ENCODE assay signal across 16 cellular contexts in genomic region chr7:69399038-69399800, GRCh38.
A peak's percentile ranks its signal among the peaks of the same experiment; 100 is the strongest.
DNase-seq lines count a peak whose midpoint lies in the region; ATAC-seq and TF ChIP-seq lines count a peak whose summit lies in the region.
"Had no signal": no experiment of that assay in that cellular context is flagged by ENCODE, and none has a peak within 500 bp of the region (broad histone marks: within the 10 kb centered on the region; RNA-seq: fewer than 3 reads in every experiment).

No MANE protein-coding gene starts in this region.

- no peaks in the 10 kb centered on the region for H3K9me3 ChIP-seq in HUES64 (ENCODE audit: insufficient read depth, low read depth, low read length)
- H3K9me3 ChIP-seq: psoas muscle, thoracic aorta had no signal

- H3K27me3 Mint-ChIP-seq in T-helper 2 cell treated with Interferon-gamma antibody and Interleukin-4, amounts not matched to agents 5 μg/mL and 100 μg/mL, for 36 hours (ENCODE audit: low read depth): no peaks in the 10 kb centered on the region
- H3K27me3 Mint-ChIP-seq: activated naive CD4-positive, alpha-beta T cell treated with anti-CD3 and anti-CD28 coated beads, Interleukin-2, amount 10 ng/mL, durations not matched to agents 7 days and 5 days had no signal

- peak overlapping the region; percentile 22 for H2BK5ac ChIP-seq in mesendoderm (ENCODE audit: low read length)

- no peak overlapping the region for H3K4me3 Mint-ChIP-seq in T-helper 2 cell treated with Interferon-gamma antibody and Interleukin-4, amounts not matched to agents 5 μg/mL and 100 μg/mL, for 36 hours
- H3K4me3 Mint-ChIP-seq: activated naive CD4-positive, alpha-beta T cell treated with anti-CD3 and anti-CD28 coated beads, Interleukin-2, amount 10 ng/mL, durations not matched to agents 7 days and 5 days had no signal

- peak overlapping the region; percentile 26 for H3K56ac ChIP-seq in mesendoderm (ENCODE audit: low read length)

- peak; percentile 9 for DNase-seq in AG08396 (ENCODE audit: low spot score)
- DNase-seq in choroid plexus epithelial cell (ENCODE audit: low read depth): peak; percentile 13
- DNase-seq in mesendoderm: peak; percentile 95
- DNase-seq in T-helper 2 cell treated with Interferon-gamma antibody and Interleukin-4, amounts not matched to agents 5 μg/mL and 100 μg/mL, for 36 hours (ENCODE audit: low spot score): no peak
- no peak for DNase-seq in COR-L47 (lab: John Stamatoyannopoulos, UW)
- no peak for DNase-seq in NCI-H2196 (lab: John Stamatoyannopoulos, UW; ENCODE audit: unreplicated experiment)
- DNase-seq: activated CD4-positive, alpha-beta T cell treated with anti-CD3 and anti-CD28 coated beads, Interleukin-2, amount 50 U/mL, for 4 hours; activated naive CD4-positive, alpha-beta T cell treated with anti-CD3 and anti-CD28 coated beads, Interleukin-2, amount 10 ng/mL, durations not matched to agents 7 days and 5 days; Kasumi-1; psoas muscle; stimulated activated CD4-positive, alpha-beta T cell treated with anti-CD3 and anti-CD28 coated beads, Interleukin-4, amount 100 ng/mL, for 4 hours; SW 1271 had no signal

- no peak overlapping the region for H3K4ac ChIP-seq in mesendoderm (ENCODE audit: low read depth, low read length)

- no peak overlapping the region for H2BK120ac ChIP-seq in mesendoderm (ENCODE audit: low read depth, low read length)

- no peak overlapping the region for H2BK15ac ChIP-seq in mesendoderm (replicated peaks; ENCODE audit: low read depth)

- no peak for TF ChIP-seq CTCF in choroid plexus epithelial cell (conservative IDR thresholded peaks at IDR 0.05; ENCODE audit: low read depth, low read length)

- 25% methylated on average over 3 of the region's 3 CpGs for WGBS in HUES64
- WGBS in mesendoderm (ENCODE audit: extremely low coverage, insufficient coverage, low lambda C conversion rate): no CpG with 5 or more reads among the region's 3 CpGs

- H4K5ac ChIP-seq in mesendoderm (ENCODE audit: low read length): no peak overlapping the region

- no peaks in the 10 kb centered on the region for H3K9me3 Mint-ChIP-seq in T-helper 2 cell treated with Interferon-gamma antibody and Interleukin-4, amounts not matched to agents 5 μg/mL and 100 μg/mL, for 36 hours

- H3K36me3 Mint-ChIP-seq in T-helper 2 cell treated with Interferon-gamma antibody and Interleukin-4, amounts not matched to agents 5 μg/mL and 100 μg/mL, for 36 hours (ENCODE audit: low read depth): no peaks in the 10 kb centered on the region
- H3K36me3 Mint-ChIP-seq: activated naive CD4-positive, alpha-beta T cell treated with anti-CD3 and anti-CD28 coated beads, Interleukin-2, amount 10 ng/mL, durations not matched to agents 7 days and 5 days had no signal

- peak overlapping the region; percentile 45 for H3K18ac ChIP-seq in mesendoderm (ENCODE audit: low read length)

- no peak overlapping the region for H3K4me2 ChIP-seq in mesendoderm (ENCODE audit: low read length)
- H3K4me2 ChIP-seq: BLaER1 had no signal

- H3K36me3 ChIP-seq in HUES64 (ENCODE audit: insufficient read depth, low read length) (no peaks in the 10 kb centered on the region), mesendoderm (ENCODE audit: control insufficient read depth, insufficient read depth, low read length) (no peaks in the 10 kb centered on the region)
- H3K36me3 ChIP-seq: BLaER1, thoracic aorta had no signal

- no peak overlapping the region for H3K4me3 ChIP-seq in HUES64 (ENCODE audit: low read length)
- H3K4me3 ChIP-seq in choroid plexus epithelial cell (ENCODE audit: low read depth, low read length): no peak overlapping the region
- no peak overlapping the region for H3K4me3 ChIP-seq in mesendoderm (ENCODE audit: low read length)
- H3K4me3 ChIP-seq: BLaER1, psoas muscle, thoracic aorta had no signal

- H3K4me1 Mint-ChIP-seq in T-helper 2 cell treated with Interferon-gamma antibody and Interleukin-4, amounts not matched to agents 5 μg/mL and 100 μg/mL, for 36 hours (ENCODE audit: low read depth): no peaks in the 10 kb centered on the region
- H3K4me1 Mint-ChIP-seq: activated naive CD4-positive, alpha-beta T cell treated with anti-CD3 and anti-CD28 coated beads, Interleukin-2, amount 10 ng/mL, durations not matched to agents 7 days and 5 days had no signal

- H3K27ac ChIP-seq in HUES64 (ENCODE audit: low read depth, low read length): peak overlapping the region; percentile 76; the same call in 1 of the 2 replicates
- peak overlapping the region; percentile 39 for H3K27ac ChIP-seq in mesendoderm (ENCODE audit: low read depth, low read length)
- H3K27ac ChIP-seq: BLaER1, psoas muscle, thoracic aorta had no signal

- H3K27me3 ChIP-seq in HUES64 (ENCODE audit: insufficient read depth, low read length) (no peaks in the 10 kb centered on the region), mesendoderm (ENCODE audit: insufficient read depth, low read length, poor library complexity) (no peaks in the 10 kb centered on the region)
- H3K27me3 ChIP-seq: BLaER1 had no signal

- H3K23ac ChIP-seq in mesendoderm (ENCODE audit: low read length): no peak overlapping the region

- no peak overlapping the region for H4K8ac ChIP-seq in mesendoderm (ENCODE audit: low read depth, low read length)

- H3K79me2 ChIP-seq in mesendoderm (ENCODE audit: control insufficient read depth, insufficient read depth, low read length): no peaks in the 10 kb centered on the region

- ATAC-seq in HG03135 (IDR thresholded peaks at IDR 0.05; ENCODE audit: unreplicated experiment): no peak

- H2AK5ac ChIP-seq in mesendoderm (ENCODE audit: low read length): no peak overlapping the region

- H3K27ac Mint-ChIP-seq in T-helper 2 cell treated with Interferon-gamma antibody and Interleukin-4, amounts not matched to agents 5 μg/mL and 100 μg/mL, for 36 hours: no peak overlapping the region
- H3K27ac Mint-ChIP-seq: activated naive CD4-positive, alpha-beta T cell treated with anti-CD3 and anti-CD28 coated beads, Interleukin-2, amount 10 ng/mL, durations not matched to agents 7 days and 5 days had no signal

- H3K9ac ChIP-seq in HUES64 (ENCODE audit: low read depth, low read length) (no peak overlapping the region), mesendoderm (ENCODE audit: low read length) (no peak overlapping the region)
- H3K9ac ChIP-seq: BLaER1 had no signal

- H3K79me1 ChIP-seq in mesendoderm (ENCODE audit: low read length): no peaks in the 10 kb centered on the region

- peaks cover 15% of the 10 kb centered on the region for H3K4me1 ChIP-seq in HUES64 (ENCODE audit: insufficient read depth, low read length)
- H3K4me1 ChIP-seq in mesendoderm (ENCODE audit: control insufficient read depth, low read depth, low read length): peaks cover 2% of the 10 kb centered on the region
- H3K4me1 ChIP-seq: BLaER1, psoas muscle had no signal

Comparison
In these comparisons a context has a peak if more than half of its experiments do, and no peak if none do; other contexts are left out.
1. DNase-seq: peak in AG08396 (single experiment), choroid plexus epithelial cell (single experiment) and mesendoderm (single experiment); none in T-helper 2 cell treated with Interferon-gamma antibody and Interleukin-4, amounts not matched to agents 5 μg/mL and 100 μg/mL, for 36 hours (single experiment), COR-L47 (single experiment) and NCI-H2196 (single experiment).